ENCODE assay signal across 14 cellular contexts in the genomic region with DNA sequence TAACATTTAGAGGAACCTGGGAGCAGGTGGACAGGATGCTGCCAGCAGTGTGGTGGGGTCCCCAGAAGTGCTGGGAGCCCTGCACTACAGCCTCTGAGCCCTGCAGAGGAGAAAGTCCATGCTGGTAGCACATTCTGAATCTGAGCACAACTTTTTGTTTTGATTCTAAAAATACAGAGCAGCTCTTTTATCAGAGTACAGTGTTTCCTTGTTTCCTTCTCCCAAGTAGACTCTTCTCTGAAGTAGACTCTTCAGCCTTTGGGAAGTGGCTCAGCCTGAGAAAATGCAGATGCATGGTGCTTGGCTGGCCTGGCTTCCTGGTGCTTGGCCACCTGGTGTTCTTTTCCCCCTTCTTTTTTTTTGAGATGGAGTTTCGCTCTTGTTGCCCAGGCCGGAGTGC. TPM values are rescaled to one million over a fixed set of nuclear protein-coding genes. Genes with fewer than 3 reads are reported as not detected.
"Had no signal": no experiment of that assay in that cellular context is flagged by ENCODE, and none has a peak within 500 bp of the region (broad histone marks: within the 10 kb centered on the region; RNA-seq: fewer than 3 reads in every experiment).

No MANE protein-coding gene starts in this region.

- H3K4me1 Mint-ChIP-seq: activated T-helper 17 cell treated with anti-CD3 and anti-CD28 coated beads, Interleukin-2, amount 50 U/mL, for 72 hours; immature natural killer cell; nephron had no signal

- H3K36me3 Mint-ChIP-seq: immature natural killer cell had no signal

- DNase-seq: activated CD4-positive, alpha-beta T cell treated with anti-CD3 and anti-CD28 coated beads for 48 hours; activated naive CD4-positive, alpha-beta T cell treated with anti-CD3 and anti-CD28 coated beads, Interleukin-2, amount 50 U/mL, for 16 hours; adrenal gland; effector memory CD8-positive, alpha-beta T cell; immature natural killer cell; mucosa of descending colon; pancreas; T-helper 9 cell had no signal

- H3K27ac Mint-ChIP-seq: activated T-helper 17 cell treated with anti-CD3 and anti-CD28 coated beads, Interleukin-2, amount 50 U/mL, for 72 hours; dendritic cell treated with granulocyte-macrophage colony-stimulating factor and Interleukin-4, amounts not matched to agents 40 ng/mL and 50 ng/mL, for 4 days; effector memory CD8-positive, alpha-beta T cell; immature natural killer cell; nephron had no signal

- ATAC-seq: activated T-helper 17 cell treated with anti-CD3 and anti-CD28 coated beads, Interleukin-2, amount 50 U/mL, for 72 hours; effector memory CD8-positive, alpha-beta T cell; mucosa of descending colon; pancreas had no signal

- H3K4me3 ChIP-seq: adrenal gland, lung, mucosa of descending colon, pancreas, skin epidermis, tibial nerve had no signal

- H3K27me3 Mint-ChIP-seq: dendritic cell treated with granulocyte-macrophage colony-stimulating factor and Interleukin-4, amounts not matched to agents 40 ng/mL and 50 ng/mL, for 4 days had no signal

- H3K27ac ChIP-seq: adrenal gland, pancreas, skin epidermis, tibial nerve had no signal

- H3K4me1 ChIP-seq: adrenal gland, pancreas had no signal

- H3K36me3 ChIP-seq: adrenal gland, pancreas, tibial nerve had no signal

- H3K4me3 Mint-ChIP-seq: activated T-helper 17 cell treated with anti-CD3 and anti-CD28 coated beads, Interleukin-2, amount 50 U/mL, for 72 hours; dendritic cell treated with granulocyte-macrophage colony-stimulating factor and Interleukin-4, amounts not matched to agents 40 ng/mL and 50 ng/mL, for 4 days; effector memory CD8-positive, alpha-beta T cell; immature natural killer cell; nephron had no signal

- H3K27me3 ChIP-seq: adrenal gland, pancreas, tibial nerve had no signal

- H3K9me3 ChIP-seq: adrenal gland, mucosa of descending colon, pancreas, tibial nerve had no signal

- H3K9me3 Mint-ChIP-seq: activated T-helper 17 cell treated with anti-CD3 and anti-CD28 coated beads, Interleukin-2, amount 50 U/mL, for 72 hours; dendritic cell treated with granulocyte-macrophage colony-stimulating factor and Interleukin-4, amounts not matched to agents 40 ng/mL and 50 ng/mL, for 4 days; effector memory CD8-positive, alpha-beta T cell; nephron had no signal

RNA-seq across cellular contexts. Expression of gene ADCY1, which starts 9.1 kb away (rescaled TPM):
- polyA plus RNA-seq: immature natural killer cell had no signal
